11 cellular contexts compared by ENCODE assay signal in the genomic region with DNA sequence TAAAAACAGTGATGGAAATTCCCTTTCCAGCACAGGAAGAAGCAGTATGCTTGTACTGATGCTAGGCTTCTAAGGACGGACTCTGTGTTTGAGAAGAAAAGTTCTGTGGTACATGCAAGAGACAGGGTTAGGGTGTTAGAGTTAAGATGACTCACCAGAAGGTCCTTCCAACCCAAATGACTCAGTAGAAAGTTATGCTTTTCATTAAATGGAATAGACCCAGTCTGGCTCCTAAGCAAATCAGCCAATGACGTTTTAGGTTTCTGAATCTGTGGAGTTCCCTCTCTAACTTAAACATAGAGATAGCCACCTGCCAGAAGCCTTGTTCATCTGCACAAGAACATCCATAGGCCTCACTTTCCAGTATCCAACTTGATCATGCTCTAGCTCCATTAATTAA. TPM values are rescaled to one million over a fixed set of nuclear protein-coding genes. Genes with fewer than 3 reads are reported as not detected.
DNase-seq lines count a peak whose midpoint lies in the region; TF ChIP-seq lines count a peak whose summit lies in the region.
"Had no signal": no experiment of that assay in that cellular context is flagged by ENCODE, and none has a peak within 500 bp of the region (broad histone marks: within the 10 kb centered on the region; RNA-seq: fewer than 3 reads in every experiment).

No MANE protein-coding gene starts in this region.

- H3K9ac ChIP-seq in GM23248: peak overlapping the region; percentile 49

- in situ Hi-C loops in GM23248 (cut with MboI): no loop called here
- in situ Hi-C loops in GM13977 (cut with MboI; ENCODE audit: low pct_unique_long_range_greater_than_20kb, low sequenced_read_pairs, unreplicated experiment): no loop called here

- H3K27me3 ChIP-seq in GM23248 (replicated peaks; ENCODE audit: insufficient read depth): no peaks in the 10 kb centered on the region

- WGBS in GM23248 (ENCODE audit: low coverage in 1 of 2, low lambda C conversion rate in 2 of 2, missing lambda C conversion rate in 2 of 2), 2 experiments: 2 to 3% methylated on average over 2 of the region's 2 CpGs

- peaks cover 41% of the 10 kb centered on the region for H3K4me1 ChIP-seq in GM23248 (ENCODE audit: insufficient read depth)

- H2AFZ ChIP-seq in GM23248: no peak overlapping the region

- H3K4me2 ChIP-seq in GM23248 (ENCODE audit: unreplicated experiment): peak overlapping the region; percentile 75

- peak overlapping the region; percentile 81 for H3K27ac ChIP-seq in GM23248
- H3K27ac ChIP-seq: pancreas had no signal

- DNase-seq in A172 (ENCODE audit: low spot score): peak; percentile 96
- DNase-seq in GM23248: peak; percentile 96
- peak; percentile 93 to 98 for DNase-seq in SW 1271 (lab: John Stamatoyannopoulos, UW)
- peak; percentile 67 for DNase-seq in foreskin melanocyte
- DNase-seq in activated gamma-delta T cell (lab: John Stamatoyannopoulos, UW): no peak
- DNase-seq in NCI-H2081 (lab: John Stamatoyannopoulos, UW): no peak
- DNase-seq in GM13977 (ENCODE audit: low spot score): no peak
- no peak for DNase-seq in NCI-H748 treated with DMSO at 0.1 percent for 48 hours (lab: John Stamatoyannopoulos, UW)
- DNase-seq: pancreas, Right ventricle myocardium superior had no signal

- peaks cover 52% of the 10 kb centered on the region for H3F3A ChIP-seq in GM23248 (ENCODE audit: insufficient read depth)

- H3K9me2 ChIP-seq in GM23248 (ENCODE audit: insufficient read depth): no peaks in the 10 kb centered on the region

- H3K4me3 ChIP-seq in GM23248: peak overlapping the region; percentile 14; the same call in 1 of the 2 replicates
- H3K4me3 ChIP-seq: pancreas had no signal

- H3K9me3 ChIP-seq in GM23248 (ENCODE audit: low read depth): no peaks in the 10 kb centered on the region
- H3K9me3 ChIP-seq: pancreas had no signal

- TF ChIP-seq CTCF in GM13977 (IDR thresholded peaks at IDR 0.05; ENCODE audit: extremely low read depth, insufficient read depth, missing control alignments): no peak

- 0 out of 2 replicates have a peak, but pooled peaks cover 12% of the 10 kb centered on the region for H3K79me2 ChIP-seq in GM23248 (ENCODE audit: insufficient read depth)

- H3K36me3 ChIP-seq in GM23248 (ENCODE audit: low read depth): 0 out of 2 replicates have a peak, but pooled peaks cover 3% of the 10 kb centered on the region
- H3K36me3 ChIP-seq: pancreas had no signal

- no peaks in the 10 kb centered on the region; the same call in 1 of the 2 replicates for H4K20me1 ChIP-seq in GM23248 (ENCODE audit: insufficient read depth)

RNA-seq across cellular contexts. Expression of gene PTHLH, which starts 5.7 kb away (rescaled TPM):
- 0.41 and 3.1 TPM in 2 replicates for total RNA-seq in A172 (2014; rRNA removed; shearing (Covaris generic))
- 0.51 and 6.4 TPM in 2 replicates for total RNA-seq in GM23248 (2014; rRNA removed; shearing (Covaris generic))
- polyA plus RNA-seq in GM23248 (2016; fragmentation: Nextera tagmentation; extraction: Ambion mirVana): 4.2 and 4.7 TPM in 2 replicates
- total RNA-seq: Right ventricle myocardium superior had no signal
- polyA plus RNA-seq: IgD-negative memory B cell had no signal

Comparison
In these comparisons a context has a peak if more than half of its experiments do, and no peak if none do; other contexts are left out.
1. DNase-seq: peak in A172 (single experiment), GM23248 (single experiment), SW 1271 (2 of 2) and foreskin melanocyte (single experiment); none in activated gamma-delta T cell (single experiment), NCI-H2081 (0 of 2), GM13977 (single experiment) and NCI-H748 treated with DMSO at 0.1 percent for 48 hours (single experiment).